ENCODE assay signal across 8 cellular contexts in genomic region chr16:4117250-4117578, GRCh38. TPM values are rescaled to one million over a fixed set of nuclear protein-coding genes. Genes with fewer than 3 reads are reported as not detected.
DNase-seq lines count a peak whose midpoint lies in the region; ATAC-seq, FAIRE-seq and TF ChIP-seq lines count a peak whose summit lies in the region.

No MANE protein-coding gene starts in this region.

- no peak for DNase-seq in CD8-positive, alpha-beta T cell
- no peak for DNase-seq in Panc1 (ENCODE audit: low read depth, low spot score)
- no peak for DNase-seq in endothelial cell of umbilical vein (ENCODE audit: low read depth, low spot score)
- no peak for DNase-seq in NCI-H510A (lab: John Stamatoyannopoulos, UW)
- DNase-seq in RPMI8226, result no peak
- DNase-seq in NCI-H524 (lab: John Stamatoyannopoulos, UW), result no peak

- no peak for TF ChIP-seq POLR2A in endothelial cell of umbilical vein (IDR thresholded peaks at IDR 0.05; ENCODE audit: low read depth, low read length)

- H3K4me3 Mint-ChIP-seq in CD8-positive, alpha-beta T cell, result peak overlapping the region; percentile 87

- H3K4me2 ChIP-seq in endothelial cell of umbilical vein (ENCODE audit: insufficient read depth, low read length) (no peak overlapping the region), parathyroid adenoma (ENCODE audit: low read length) (peak overlapping the region; percentile 95)

- no peaks in the 10 kb centered on the region for H3K79me2 ChIP-seq in endothelial cell of umbilical vein (ENCODE audit: control insufficient read depth, insufficient read depth, low read length)
- H3K79me2 ChIP-seq in parathyroid adenoma, result peaks cover 5% of the 10 kb centered on the region

- H3K36me3 ChIP-seq in CD8-positive, alpha-beta T cell (ENCODE audit: insufficient read depth, low read length), result no peaks in the 10 kb centered on the region
- H3K36me3 ChIP-seq in Panc1 (ENCODE audit: control insufficient read depth, insufficient read depth, low read length) (no peaks in the 10 kb centered on the region), endothelial cell of umbilical vein (ENCODE audit: control insufficient read depth in 2 of 2, extremely low read depth in 1 of 2, insufficient read depth in 2 of 2, low read length in 2 of 2) (no peaks in the 10 kb centered on the region), parathyroid adenoma (ENCODE audit: control insufficient read depth, insufficient read depth, low read length) (no peaks in the 10 kb centered on the region)

- BruUV-seq in Panc1 (replicated peaks; lab: Mats Ljungman, UMichigan) (no TSS peak), endothelial cell of umbilical vein (replicated peaks; lab: Mats Ljungman, UMichigan) (no TSS peak)

- dilution Hi-C loops in endothelial cell of umbilical vein (cut with MboI; ENCODE audit: extremely low pct_ligation_motif_present, low sequenced_read_pairs), result no loop called here

- in situ Hi-C loops in Panc1 (cut with HindIII; ENCODE audit: low pct_unique_long_range_greater_than_20kb, low sequenced_read_pairs), result no loop called here

- no peak overlapping the region for H3K27ac ChIP-seq in CD8-positive, alpha-beta T cell (ENCODE audit: low read depth, low read length)
- peak overlapping the region; percentile 90 for H3K27ac ChIP-seq in Panc1 (ENCODE audit: low read length)
- H3K27ac ChIP-seq in endothelial cell of umbilical vein (ENCODE audit: insufficient read depth, low read depth, low read length), result no peak overlapping the region
- H3K27ac ChIP-seq in parathyroid adenoma, result no peak overlapping the region

- no peaks in the 10 kb centered on the region for H3K27me3 ChIP-seq in CD8-positive, alpha-beta T cell (ENCODE audit: insufficient read depth, low read length)
- no peaks in the 10 kb centered on the region for H3K27me3 ChIP-seq in Panc1 (ENCODE audit: control insufficient read depth, insufficient read depth, low read length)
- H3K27me3 ChIP-seq in endothelial cell of umbilical vein (ENCODE audit: control insufficient read depth in 2 of 2, insufficient read depth in 2 of 2, low read length in 2 of 2), result no peaks in the 10 kb centered on the region
- H3K27me3 ChIP-seq in parathyroid adenoma (ENCODE audit: control insufficient read depth, insufficient read depth, low read length), result no peaks in the 10 kb centered on the region

- no peaks in the 10 kb centered on the region for H4K20me1 ChIP-seq in endothelial cell of umbilical vein (replicated peaks; ENCODE audit: control insufficient read depth, extremely low read depth, insufficient read depth, low read length)

- H3K4me1 ChIP-seq in CD8-positive, alpha-beta T cell (ENCODE audit: insufficient read depth, low read length), result peaks cover 33% of the 10 kb centered on the region
- H3K4me1 ChIP-seq in Panc1 (ENCODE audit: control insufficient read depth, insufficient read depth, low read length) (peaks cover 17% of the 10 kb centered on the region), endothelial cell of umbilical vein (ENCODE audit: control insufficient read depth, extremely low read depth, insufficient read depth, low read length) (peaks cover 13% of the 10 kb centered on the region), parathyroid adenoma (peaks cover 6% of the 10 kb centered on the region)

- H3K9me1 ChIP-seq in endothelial cell of umbilical vein (replicated peaks; ENCODE audit: control insufficient read depth, extremely low read depth, insufficient read depth, low read length), result no peaks in the 10 kb centered on the region

- no peak for TF ChIP-seq CTCF in CD8-positive, alpha-beta T cell (IDR thresholded peaks at IDR 0.05)
- TF ChIP-seq CTCF in Panc1 (IDR thresholded peaks at IDR 0.05) (no peak), endothelial cell of umbilical vein (IDR thresholded peaks at IDR 0.05; ENCODE audit: extremely low read depth in 1 of 2, insufficient read depth in 1 of 2, low read depth in 1 of 2, low read length in 2 of 2) (no peak), parathyroid adenoma (IDR thresholded peaks at IDR 0.05) (no peak)

- intact Hi-C loops in CD8-positive, alpha-beta T cell (cut with DNase I, micrococcal nuclease), result loop anchor here (2.0 to 5.0 kb wide), 7 partner anchors 65 to 1135 kb away; partner anchors contain the start of genes PKMYT1 (in 1 of the 2), SLX4 (in 1 of the 2) and TFAP4 (in 1 of the 2)
- intact Hi-C loops in Panc1 (cut with micrococcal nuclease; ENCODE audit: unreplicated experiment) (no loop called here), endothelial cell of umbilical vein (cut with micrococcal nuclease) (loop anchor here (5.0 kb wide), 1 partner anchor 65 kb away; no protein-coding TSS in a partner anchor)

- H3K9ac ChIP-seq in endothelial cell of umbilical vein (replicated peaks; ENCODE audit: extremely low read depth, insufficient read depth, low read length) (no peak overlapping the region), parathyroid adenoma (no peak overlapping the region)

- H3K9me3 Mint-ChIP-seq in CD8-positive, alpha-beta T cell, result no peaks in the 10 kb centered on the region

- CTCF ChIA-PET in CD8-positive, alpha-beta T cell (lab: Charles Lee), result interaction anchor here (0.9 kb wide), 1 partner anchor 137 kb away, joined by 3 read pairs; no protein-coding TSS in a partner anchor
- CTCF ChIA-PET in Panc1 (lab: Charles Lee), result no interaction called here
- CTCF ChIA-PET in endothelial cell of umbilical vein (lab: Charles Lee), result no interaction called here

- H3K4me1 Mint-ChIP-seq in CD8-positive, alpha-beta T cell (ENCODE audit: low read depth), result peaks cover 35% of the 10 kb centered on the region

- H3K27me3 Mint-ChIP-seq in CD8-positive, alpha-beta T cell (ENCODE audit: low read depth), result peaks cover 3% of the 10 kb centered on the region

- H2AFZ ChIP-seq in endothelial cell of umbilical vein (ENCODE audit: low read depth, low read length) (peak overlapping the region; percentile 93), parathyroid adenoma (peak overlapping the region; percentile 94)

- peaks cover 2% of the 10 kb centered on the region for H3K36me3 Mint-ChIP-seq in CD8-positive, alpha-beta T cell

- H3K9me3 ChIP-seq in CD8-positive, alpha-beta T cell (ENCODE audit: low read length), result no peaks in the 10 kb centered on the region
- H3K9me3 ChIP-seq in Panc1 (ENCODE audit: control insufficient read depth, insufficient read depth, low read depth, low read length) (no peaks in the 10 kb centered on the region), endothelial cell of umbilical vein (replicated peaks; ENCODE audit: control insufficient read depth, insufficient read depth, low read length) (no peaks in the 10 kb centered on the region), parathyroid adenoma (ENCODE audit: control insufficient read depth, low read length) (no peaks in the 10 kb centered on the region)

- POLR2A ChIA-PET in CD8-positive, alpha-beta T cell (lab: Charles Lee), result no interaction called here
- POLR2A ChIA-PET in Panc1 (lab: Charles Lee), result no interaction called here
- POLR2A ChIA-PET in endothelial cell of umbilical vein (lab: Charles Lee), result no interaction called here

- ATAC-seq in CD8-positive, alpha-beta T cell, result no peak
- ATAC-seq in Panc1 (no peak), GM18519 (IDR thresholded peaks at IDR 0.05; ENCODE audit: low FRiP score, unreplicated experiment) (no peak)

- H3K4me3 ChIP-seq in CD8-positive, alpha-beta T cell (ENCODE audit: low read depth, low read length), result no peak overlapping the region
- H3K4me3 ChIP-seq in Panc1 (ENCODE audit: low read depth in 2 of 2, low read length in 2 of 2) (peak overlapping the region; percentile 49 to 71), endothelial cell of umbilical vein (replicated peaks in 1 of 3; ENCODE audit: insufficient read depth in 1 of 3, low read depth in 1 of 3, low read length in 3 of 3) (no peak overlapping the region), parathyroid adenoma (ENCODE audit: low read depth, low read length) (peak overlapping the region; percentile 69)

- no peak overlapping the region for H3K27ac Mint-ChIP-seq in CD8-positive, alpha-beta T cell

- no peak for FAIRE-seq in endothelial cell of umbilical vein (lab: Jason Lieb, UNC)

TF ChIP-seq in endothelial cell of umbilical vein, 7 proteins besides CTCF, POLR2A, EP300 and RAD21:
- no peak for TF ChIP-seq GATA2 (IDR thresholded peaks at IDR 0.05; ENCODE audit: insufficient read depth, insufficient read length, low read depth, low read length)
- TF ChIP-seq MAX (IDR thresholded peaks at IDR 0.05; ENCODE audit: insufficient read depth, insufficient read length), result no peak
- no peak for TF ChIP-seq POLR2AphosphoS5 (IDR thresholded peaks at IDR 0.05; ENCODE audit: insufficient read depth, low read depth, low read length)
- no peak for TF ChIP-seq JUN (IDR thresholded peaks at IDR 0.05; ENCODE audit: borderline replicate concordance, insufficient read depth, insufficient read length, low read depth)
- TF ChIP-seq EZH2 (IDR thresholded peaks at IDR 0.05; ENCODE audit: borderline replicate concordance, low read depth, low read length, severe bottlenecking), result no peak
- TF ChIP-seq MYC (IDR thresholded peaks at IDR 0.05; ENCODE audit: low read depth, low read length), result no peak
- no peak for TF ChIP-seq FOS (IDR thresholded peaks at IDR 0.05; ENCODE audit: borderline replicate concordance, insufficient read depth, low read length)

RNA-seq across cellular contexts. Expression of gene ADCY9, which starts 1.0 kb away (rescaled TPM):
- total RNA-seq in CD8-positive, alpha-beta T cell, result 1 to 10 TPM; 4.2 to 4.3 TPM
- 29.8 TPM for total RNA-seq in Panc1 (2021; ENCODE audit: unreplicated experiment)
- 23.2 TPM for polyA plus RNA-seq in Panc1 (2012; ENCODE audit: insufficient read length)
- 13.1 and 14.0 TPM in 2 replicates for total RNA-seq in endothelial cell of umbilical vein
- polyA plus RNA-seq in endothelial cell of umbilical vein, result 6.8 and 9.1 TPM in 2 replicates
- 6.7 and 7.0 TPM in 2 replicates for polyA plus RNA-seq in endothelial cell of umbilical vein (2011; cell fraction: cytosol; rRNA removed)
- 11.7 and 12.2 TPM in 2 replicates for polyA plus RNA-seq in endothelial cell of umbilical vein (2011; cell fraction: nucleus; rRNA removed)
- polyA plus RNA-seq in endothelial cell of umbilical vein (2012), result 8.1 and 11.3 TPM in 2 replicates
- 15.1 and 16.0 TPM in 2 replicates for polyA minus RNA-seq in endothelial cell of umbilical vein
- 27.2 TPM for polyA minus RNA-seq in endothelial cell of umbilical vein (2011; cell fraction: cytosol; rRNA and poly(A)+ RNA removed)
- polyA minus RNA-seq in endothelial cell of umbilical vein (2011; cell fraction: nucleus; rRNA and poly(A)+ RNA removed), result 10.3 and 10.8 TPM in 2 replicates

Comparison
In these comparisons a context has a peak if more than half of its experiments do, and no peak if none do; other contexts are left out.
1. H3K4me3 ChIP-seq: peak in Panc1 (2 of 2) and parathyroid adenoma (single experiment); none in CD8-positive, alpha-beta T cell (single experiment) and endothelial cell of umbilical vein (0 of 3).